8 cellular contexts compared by ENCODE assay signal in the genomic region with DNA sequence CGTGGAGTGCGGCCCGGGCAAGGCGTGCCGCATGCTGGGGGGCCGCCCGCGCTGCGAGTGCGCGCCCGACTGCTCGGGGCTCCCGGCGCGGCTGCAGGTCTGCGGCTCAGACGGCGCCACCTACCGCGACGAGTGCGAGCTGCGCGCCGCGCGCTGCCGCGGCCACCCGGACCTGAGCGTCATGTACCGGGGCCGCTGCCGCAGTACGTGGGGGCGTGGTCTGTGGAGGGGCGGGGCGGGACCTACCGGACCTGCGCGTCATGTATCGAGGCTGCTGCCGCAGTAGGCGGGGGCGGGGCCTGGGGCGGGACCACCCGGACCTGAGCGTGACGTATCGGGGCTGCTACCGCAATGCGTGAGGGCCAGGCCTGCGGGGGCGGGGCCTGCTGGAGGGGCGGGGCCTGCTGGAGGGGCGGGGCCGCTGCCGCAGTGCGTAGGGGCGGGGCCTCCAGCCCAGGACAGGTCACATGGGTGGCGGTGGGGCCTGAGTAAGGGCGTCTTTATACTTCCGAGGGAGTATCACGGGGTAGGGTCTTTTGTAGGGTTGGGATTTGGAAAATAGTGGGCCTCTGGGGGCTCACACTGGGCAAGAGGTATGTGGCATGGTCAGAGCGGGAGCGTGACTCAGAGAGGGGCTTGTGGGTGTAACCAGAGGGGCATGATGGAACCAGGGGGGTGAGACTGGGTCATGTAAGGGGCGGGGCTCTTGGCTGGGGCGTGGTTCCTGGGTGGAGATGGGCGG. TPM values are rescaled to one million over a fixed set of nuclear protein-coding genes. Genes with fewer than 3 reads are reported as not detected.
A peak's percentile ranks its signal among the peaks of the same experiment; 100 is the strongest.
DNase-seq lines count a peak whose midpoint lies in the region; ATAC-seq and TF ChIP-seq lines count a peak whose summit lies in the region.

No MANE protein-coding gene starts in this region.

- peak overlapping the region; percentile 10 to 47 for H3K9ac ChIP-seq in liver (ENCODE audit: low read depth in 1 of 2, low read length in 2 of 2)

- H3K27me3 Mint-ChIP-seq in activated CD4-positive, alpha-beta T cell treated with anti-CD3 and anti-CD28 coated beads, Interleukin-2, amount 10 ng/mL, durations not matched to agents 24 days and 14 days, result peaks cover 3% of the 10 kb centered on the region

- DNase-seq in NCI-H524 treated with DMSO at 0.1 percent for 48 hours (lab: John Stamatoyannopoulos, UW) (peak; percentile 57), cortex of kidney (lab: John Stamatoyannopoulos, UW) (peak; percentile 94)
- DNase-seq in activated CD4-positive, alpha-beta T cell treated with anti-CD3 and anti-CD28 coated beads, Interleukin-2, amount 10 ng/mL, durations not matched to agents 24 days and 14 days, result peak; percentile 99
- DNase-seq in stimulated activated CD4-positive, alpha-beta T cell treated with anti-CD3 and anti-CD28 coated beads, Interleukin-4, amount 100 ng/mL, for 1 hour, result peak; percentile 100

- peak overlapping the region; percentile 88 for H3K4me3 Mint-ChIP-seq in activated CD4-positive, alpha-beta T cell treated with anti-CD3 and anti-CD28 coated beads, Interleukin-2, amount 10 ng/mL, durations not matched to agents 24 days and 14 days

- peak overlapping the region; percentile 1 to 94 (median 72) for H3K4me3 ChIP-seq in liver (ENCODE audit: low read depth in 1 of 3, low read length in 3 of 3)

- peak overlapping the region; percentile 99 for H3K27ac Mint-ChIP-seq in activated CD4-positive, alpha-beta T cell treated with anti-CD3 and anti-CD28 coated beads, Interleukin-2, amount 10 ng/mL, durations not matched to agents 24 days and 14 days

- TF ChIP-seq RAD21 in liver (IDR thresholded peaks at IDR 0.05), result no peak

- H3K9me3 Mint-ChIP-seq in activated CD4-positive, alpha-beta T cell treated with anti-CD3 and anti-CD28 coated beads, Interleukin-2, amount 10 ng/mL, durations not matched to agents 24 days and 14 days, result no peaks in the 10 kb centered on the region

- H3K36me3 Mint-ChIP-seq in activated CD4-positive, alpha-beta T cell treated with anti-CD3 and anti-CD28 coated beads, Interleukin-2, amount 10 ng/mL, durations not matched to agents 24 days and 14 days (ENCODE audit: low read depth), result no peaks in the 10 kb centered on the region

- ATAC-seq in GM19328 (IDR thresholded peaks at IDR 0.05; ENCODE audit: unreplicated experiment) (peak; percentile 58), HG03469 (IDR thresholded peaks at IDR 0.05; ENCODE audit: unreplicated experiment) (peak; percentile 49)

- H3K36me3 ChIP-seq in liver (ENCODE audit: control insufficient read depth in 4 of 4, insufficient read depth in 3 of 4, low read depth in 1 of 4, low read length in 3 of 4), result no peaks in the 10 kb centered on the region

- H3K27me3 ChIP-seq in liver (ENCODE audit: control insufficient read depth in 4 of 4, insufficient read depth in 4 of 4, low read length in 3 of 4), result peaks cover 0 to 2% (median 0%) of the 10 kb centered on the region in 4 donors

- H3K4me1 Mint-ChIP-seq in activated CD4-positive, alpha-beta T cell treated with anti-CD3 and anti-CD28 coated beads, Interleukin-2, amount 10 ng/mL, durations not matched to agents 24 days and 14 days, result peaks cover 4% of the 10 kb centered on the region

- no peak; the same call in 1 of the 2 replicates for TF ChIP-seq CTCF in C4-2B (conservative IDR thresholded peaks at IDR 0.05)
- peak; percentile 42 for TF ChIP-seq CTCF in liver (IDR thresholded peaks at IDR 0.05; ENCODE audit: low read depth, low read length, missing input control)

- peaks cover 2 to 15% (median 6%) of the 10 kb centered on the region in 4 donors for H3K4me1 ChIP-seq in liver (ENCODE audit: control insufficient read depth in 4 of 4, insufficient read depth in 4 of 4, low read length in 3 of 4)

- H3K27ac ChIP-seq in C4-2B (peak overlapping the region; percentile 91), liver (ENCODE audit: low read depth in 1 of 2, low read length in 2 of 2) (peak overlapping the region; percentile 74 to 88)

- intact Hi-C loops in activated CD4-positive, alpha-beta T cell treated with anti-CD3 and anti-CD28 coated beads, Interleukin-2, amount 10 ng/mL, durations not matched to agents 24 days and 14 days (cut with micrococcal nuclease), result loop anchor here (1.0 to 2.0 kb wide), 6 partner anchors 17 to 117 kb away; partner anchors contain the start of genes BSG, FGF22, PTBP1 and RNF126

- WGBS in liver, result 1% methylated on average over 70 of the region's 70 CpGs

- no peaks in the 10 kb centered on the region for H3K9me3 ChIP-seq in liver (ENCODE audit: control insufficient read depth in 4 of 4, low read length in 3 of 4)

TF ChIP-seq in liver, 16 proteins besides CTCF, POLR2A, EP300 and RAD21:
- no peak for TF ChIP-seq NR2F2 (IDR thresholded peaks at IDR 0.05)
- TF ChIP-seq, protein P1, sequence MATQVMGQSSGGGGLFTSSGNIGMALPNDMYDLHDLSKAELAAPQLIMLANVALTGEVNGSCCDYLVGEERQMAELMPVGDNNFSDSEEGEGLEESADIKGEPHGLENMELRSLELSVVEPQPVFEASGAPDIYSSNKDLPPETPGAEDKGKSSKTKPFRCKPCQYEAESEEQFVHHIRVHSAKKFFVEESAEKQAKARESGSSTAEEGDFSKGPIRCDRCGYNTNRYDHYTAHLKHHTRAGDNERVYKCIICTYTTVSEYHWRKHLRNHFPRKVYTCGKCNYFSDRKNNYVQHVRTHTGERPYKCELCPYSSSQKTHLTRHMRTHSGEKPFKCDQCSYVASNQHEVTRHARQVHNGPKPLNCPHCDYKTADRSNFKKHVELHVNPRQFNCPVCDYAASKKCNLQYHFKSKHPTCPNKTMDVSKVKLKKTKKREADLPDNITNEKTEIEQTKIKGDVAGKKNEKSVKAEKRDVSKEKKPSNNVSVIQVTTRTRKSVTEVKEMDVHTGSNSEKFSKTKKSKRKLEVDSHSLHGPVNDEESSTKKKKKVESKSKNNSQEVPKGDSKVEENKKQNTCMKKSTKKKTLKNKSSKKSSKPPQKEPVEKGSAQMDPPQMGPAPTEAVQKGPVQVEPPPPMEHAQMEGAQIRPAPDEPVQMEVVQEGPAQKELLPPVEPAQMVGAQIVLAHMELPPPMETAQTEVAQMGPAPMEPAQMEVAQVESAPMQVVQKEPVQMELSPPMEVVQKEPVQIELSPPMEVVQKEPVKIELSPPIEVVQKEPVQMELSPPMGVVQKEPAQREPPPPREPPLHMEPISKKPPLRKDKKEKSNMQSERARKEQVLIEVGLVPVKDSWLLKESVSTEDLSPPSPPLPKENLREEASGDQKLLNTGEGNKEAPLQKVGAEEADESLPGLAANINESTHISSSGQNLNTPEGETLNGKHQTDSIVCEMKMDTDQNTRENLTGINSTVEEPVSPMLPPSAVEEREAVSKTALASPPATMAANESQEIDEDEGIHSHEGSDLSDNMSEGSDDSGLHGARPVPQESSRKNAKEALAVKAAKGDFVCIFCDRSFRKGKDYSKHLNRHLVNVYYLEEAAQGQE (IDR thresholded peaks at IDR 0.05), result peak; percentile 13
- TF ChIP-seq HNF4G (IDR thresholded peaks at IDR 0.05), result no peak
- TF ChIP-seq, protein P2, sequence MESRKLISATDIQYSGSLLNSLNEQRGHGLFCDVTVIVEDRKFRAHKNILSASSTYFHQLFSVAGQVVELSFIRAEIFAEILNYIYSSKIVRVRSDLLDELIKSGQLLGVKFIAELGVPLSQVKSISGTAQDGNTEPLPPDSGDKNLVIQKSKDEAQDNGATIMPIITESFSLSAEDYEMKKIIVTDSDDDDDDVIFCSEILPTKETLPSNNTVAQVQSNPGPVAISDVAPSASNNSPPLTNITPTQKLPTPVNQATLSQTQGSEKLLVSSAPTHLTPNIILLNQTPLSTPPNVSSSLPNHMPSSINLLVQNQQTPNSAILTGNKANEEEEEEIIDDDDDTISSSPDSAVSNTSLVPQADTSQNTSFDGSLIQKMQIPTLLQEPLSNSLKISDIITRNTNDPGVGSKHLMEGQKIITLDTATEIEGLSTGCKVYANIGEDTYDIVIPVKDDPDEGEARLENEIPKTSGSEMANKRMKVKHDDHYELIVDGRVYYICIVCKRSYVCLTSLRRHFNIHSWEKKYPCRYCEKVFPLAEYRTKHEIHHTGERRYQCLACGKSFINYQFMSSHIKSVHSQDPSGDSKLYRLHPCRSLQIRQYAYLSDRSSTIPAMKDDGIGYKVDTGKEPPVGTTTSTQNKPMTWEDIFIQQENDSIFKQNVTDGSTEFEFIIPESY (IDR thresholded peaks at IDR 0.05), result no peak
- no peak for TF ChIP-seq GABPA (IDR thresholded peaks at IDR 0.05 in 1 of 2, conservative IDR thresholded peaks at IDR 0.05 in 1 of 2)
- TF ChIP-seq, protein P3, sequence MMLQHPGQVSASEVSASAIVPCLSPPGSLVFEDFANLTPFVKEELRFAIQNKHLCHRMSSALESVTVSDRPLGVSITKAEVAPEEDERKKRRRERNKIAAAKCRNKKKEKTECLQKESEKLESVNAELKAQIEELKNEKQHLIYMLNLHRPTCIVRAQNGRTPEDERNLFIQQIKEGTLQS (IDR thresholded peaks at IDR 0.05), result no peak
- TF ChIP-seq TAF1 (conservative IDR thresholded peaks at IDR 0.05), result no peak
- TF ChIP-seq FOXA1 (IDR thresholded peaks at IDR 0.05), result no peak
- peak; percentile 52 for TF ChIP-seq SP1 (IDR thresholded peaks at IDR 0.05)
- no peak for TF ChIP-seq JUND (IDR thresholded peaks at IDR 0.05)
- no peak for TF ChIP-seq HNF4A (conservative IDR thresholded peaks at IDR 0.05)
- TF ChIP-seq YY1 (IDR thresholded peaks at IDR 0.05), result no peak
- TF ChIP-seq EGR1 (IDR thresholded peaks at IDR 0.05; ENCODE audit: low read depth in 2 of 2), result peak; percentile 14 to 59
- TF ChIP-seq FOXA2 (IDR thresholded peaks at IDR 0.05), result no peak
- TF ChIP-seq RXRA (IDR thresholded peaks at IDR 0.05), result peak; percentile 33 to 37

RNA-seq across cellular contexts. Expression of gene FSTL3, which starts 4.3 kb away (rescaled TPM):
- total RNA-seq in activated CD4-positive, alpha-beta T cell treated with anti-CD3 and anti-CD28 coated beads, Interleukin-2, amount 10 ng/mL, durations not matched to agents 24 days and 14 days, result 7.2 and 7.7 TPM in 2 replicates
- 1 to 10 TPM; 5.7 to 8.4 TPM for total RNA-seq in liver
- 1 to 10 TPM; 2.2 to 6.3 TPM for polyA plus RNA-seq in liver

RNA-seq across cellular contexts. Expression of gene PRSS57, which starts 14.8 kb away (rescaled TPM):
- not detected in 2 replicates for total RNA-seq in activated CD4-positive, alpha-beta T cell treated with anti-CD3 and anti-CD28 coated beads, Interleukin-2, amount 10 ng/mL, durations not matched to agents 24 days and 14 days
- 10 to 100 TPM in 1 of 2 donors, not detected in 1; 12.1 TPM for total RNA-seq in liver
- under 1 TPM in 1 of 2 donors, not detected in 1; 0.10 TPM for polyA plus RNA-seq in liver

RNA-seq across cellular contexts. Expression of gene RNF126, which starts 17.4 kb away (rescaled TPM):
- 109 and 110 TPM in 2 replicates for total RNA-seq in activated CD4-positive, alpha-beta T cell treated with anti-CD3 and anti-CD28 coated beads, Interleukin-2, amount 10 ng/mL, durations not matched to agents 24 days and 14 days
- 10 to 100 TPM; 16.7 to 29.1 TPM for total RNA-seq in liver
- polyA plus RNA-seq in liver, result 10 to 100 TPM; 19.1 to 32.7 TPM

RNA-seq across cellular contexts. Expression of gene PALM, which starts 28.3 kb away (rescaled TPM):
- 0.24 TPM in 1 of 2 replicates, not detected in the other for total RNA-seq in activated CD4-positive, alpha-beta T cell treated with anti-CD3 and anti-CD28 coated beads, Interleukin-2, amount 10 ng/mL, durations not matched to agents 24 days and 14 days
- 1 to 10 TPM; 3.8 to 4.8 TPM for total RNA-seq in liver
- polyA plus RNA-seq in liver, result 1 to 10 TPM in 1 of 2 donors, under 1 TPM in 1; 0.92 to 5.1 TPM

RNA-seq across cellular contexts. Expression of gene FGF22, which starts 40.8 kb away (rescaled TPM):
- total RNA-seq in activated CD4-positive, alpha-beta T cell treated with anti-CD3 and anti-CD28 coated beads, Interleukin-2, amount 10 ng/mL, durations not matched to agents 24 days and 14 days, result not detected in 2 replicates
- total RNA-seq in liver, result under 1 TPM in 1 of 2 donors, not detected in 1; 0.08 TPM
- polyA plus RNA-seq in liver, result not detected

Comparison
In these comparisons a context has a peak if more than half of its experiments do, and no peak if none do; other contexts are left out.
1. Peak in every context shown above with its lines: DNase-seq, ATAC-seq, H3K4me3 ChIP-seq and H3K27ac ChIP-seq.